17 cellular contexts compared by ENCODE assay signal in the genomic region with DNA sequence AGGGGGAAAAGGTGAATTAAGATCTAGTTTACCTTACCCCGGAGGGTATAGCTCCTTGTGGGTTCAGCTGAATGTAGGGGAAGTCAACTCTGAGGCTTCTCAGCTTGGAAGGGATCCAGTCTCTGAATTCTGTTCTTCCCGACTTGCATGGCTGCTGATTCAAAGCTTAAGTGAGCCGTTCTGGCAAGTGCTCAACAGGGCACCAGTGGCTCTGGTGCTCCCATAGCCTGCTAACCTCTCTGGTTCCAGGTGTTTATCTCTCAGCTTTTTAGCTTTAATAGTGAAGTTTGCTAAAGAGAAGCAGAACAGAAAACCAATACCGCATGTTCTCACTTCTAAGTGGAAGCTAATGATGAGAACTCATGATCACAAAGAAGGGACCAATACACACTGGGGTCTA. TPM values are rescaled to one million over a fixed set of nuclear protein-coding genes. Genes with fewer than 3 reads are reported as not detected.
DNase-seq lines count a peak whose midpoint lies in the region; TF ChIP-seq lines count a peak whose summit lies in the region.
"Had no signal": no experiment of that assay in that cellular context is flagged by ENCODE, and none has a peak within 500 bp of the region (broad histone marks: within the 10 kb centered on the region; RNA-seq: fewer than 3 reads in every experiment).

No MANE protein-coding gene starts in this region.

- no peaks in the 10 kb centered on the region for H4K20me1 ChIP-seq in mammary epithelial cell (ENCODE audit: insufficient read depth, low read length)

- no peak overlapping the region for H2BK12ac ChIP-seq in mesenchymal stem cell (ENCODE audit: low read length in 2 of 2)

- no TSS peak for BruUV-seq in mammary epithelial cell (replicated peaks; lab: Mats Ljungman, UMichigan)

- H3K27ac ChIP-seq in mammary epithelial cell (ENCODE audit: insufficient read depth, low read depth, low read length) (no peak overlapping the region), mesenchymal stem cell (ENCODE audit: low read length, poor library complexity, severe bottlenecking) (no peak overlapping the region)
- H3K27ac ChIP-seq: SJCRH30 had no signal

- no peak overlapping the region for H3K4ac ChIP-seq in mesenchymal stem cell (ENCODE audit: low read depth in 1 of 2, low read length in 2 of 2)

- DNase-seq in Daoy (ENCODE audit: low read depth) = peak; percentile 16
- DNase-seq in M059J (ENCODE audit: low read depth) = peak; percentile 60
- peak; percentile 16 for DNase-seq in mammary epithelial cell
- DNase-seq in pons (ENCODE audit: low spot score) = peak; percentile 9
- DNase-seq in stimulated activated CD4-positive, alpha-beta T cell treated with anti-CD3 and anti-CD28 coated beads, Interleukin-15, amount 100 ng/mL, for 24 hours = no peak
- DNase-seq in A172 (ENCODE audit: low spot score) = no peak
- no peak for DNase-seq in mesenchymal stem cell
- DNase-seq: ACHN, AML-193, Caco-2, DMS153, NCI-H1092, NCI-H1694, PC-3, SJCRH30 had no signal

- H2BK5ac ChIP-seq in mesenchymal stem cell (ENCODE audit: low read depth, low read length, poor library complexity, severe bottlenecking) = no peak overlapping the region

- H3K4me2 ChIP-seq in mammary epithelial cell (ENCODE audit: insufficient read depth, low read depth, low read length) (peak overlapping the region; percentile 32), mesenchymal stem cell (ENCODE audit: low read length, poor library complexity, severe bottlenecking) (no peak overlapping the region)
- H3K4me2 ChIP-seq: GM23338 had no signal

- H2BK15ac ChIP-seq in mesenchymal stem cell (ENCODE audit: low read depth, poor library complexity, severe bottlenecking) = no peak overlapping the region

- H4K91ac ChIP-seq in mesenchymal stem cell (ENCODE audit: low read length) = no peak overlapping the region

- 46% methylated on average over 4 of the region's 4 CpGs for WGBS in mammary epithelial cell (ENCODE audit: low coverage, missing lambda C conversion rate)
- WGBS in mesenchymal stem cell = 73% methylated on average over 4 of the region's 4 CpGs

- H3K36me3 ChIP-seq in mammary epithelial cell (ENCODE audit: insufficient read depth, low read length) (no peaks in the 10 kb centered on the region), mesenchymal stem cell (ENCODE audit: control insufficient read depth in 1 of 2, insufficient read depth in 2 of 2, low read depth in 1 of 2, low read length in 2 of 2) (no peaks in the 10 kb centered on the region)
- H3K36me3 ChIP-seq: SJCRH30 had no signal

- H3K4me1 ChIP-seq in mammary epithelial cell (ENCODE audit: insufficient read depth, low read length) (no peaks in the 10 kb centered on the region), mesenchymal stem cell (ENCODE audit: control insufficient read depth, insufficient read depth, low read depth, low read length) (no peaks in the 10 kb centered on the region)
- H3K4me1 ChIP-seq: Caco-2, SJCRH30 had no signal

- no peak overlapping the region for H3K9ac ChIP-seq in mammary epithelial cell (ENCODE audit: insufficient read depth, low read length)
- no peak overlapping the region for H3K9ac ChIP-seq in mesenchymal stem cell (ENCODE audit: low read length)

- H3K14ac ChIP-seq in mesenchymal stem cell (ENCODE audit: low read length in 2 of 2) = no peak overlapping the region

- H4K8ac ChIP-seq in mesenchymal stem cell (ENCODE audit: low read length) = no peak overlapping the region

- in situ Hi-C loops in mammary epithelial cell (cut with MboI; ENCODE audit: low sequenced_read_pairs in 2 of 2) = loop anchor here in 1 of 2 donors (25.0 kb wide), 1 partner anchor 351 kb away; the partner anchor contains the start of gene CLSTN2

- TF ChIP-seq CTCF in mammary epithelial cell (conservative IDR thresholded peaks at IDR 0.05 in 1 of 2, IDR thresholded peaks at IDR 0.05 in 1 of 2; ENCODE audit: extremely low read depth in 1 of 2, insufficient read depth in 1 of 2, low read depth in 1 of 2, low read length in 2 of 2) = no peak

- no peak overlapping the region for H3K4me3 ChIP-seq in mammary epithelial cell (replicated peaks in 1 of 3; ENCODE audit: insufficient read depth in 1 of 3, low read depth in 2 of 3, low read length in 3 of 3)
- no peak overlapping the region for H3K4me3 ChIP-seq in mesenchymal stem cell (ENCODE audit: insufficient read depth in 1 of 2, low read depth in 1 of 2, low read length in 2 of 2)
- H3K4me3 ChIP-seq: GM23338, K562, SJCRH30 had no signal

- no peaks in the 10 kb centered on the region for H3K79me2 ChIP-seq in mammary epithelial cell (ENCODE audit: insufficient read depth, low read length)

- H3K27me3 ChIP-seq in mammary epithelial cell (ENCODE audit: insufficient read depth, low read length) = no peaks in the 10 kb centered on the region
- no peaks in the 10 kb centered on the region for H3K27me3 ChIP-seq in mesenchymal stem cell (ENCODE audit: control insufficient read depth in 1 of 2, insufficient read depth in 1 of 2, low read length in 2 of 2)

- H3K79me1 ChIP-seq in mesenchymal stem cell (replicated peaks; ENCODE audit: low read length, poor library complexity, severe bottlenecking) = no peaks in the 10 kb centered on the region

- H3K9me3 ChIP-seq in mammary epithelial cell (replicated peaks; ENCODE audit: insufficient read depth, low read length) (no peaks in the 10 kb centered on the region), mesenchymal stem cell (ENCODE audit: control insufficient read depth, low read length) (no peaks in the 10 kb centered on the region)
- H3K9me3 ChIP-seq: Caco-2, SJCRH30 had no signal

- H2AFZ ChIP-seq in mammary epithelial cell (ENCODE audit: low read depth, low read length) (peak overlapping the region; percentile 62), mesenchymal stem cell (ENCODE audit: low read depth, low read length) (no peak overlapping the region)
- H2AFZ ChIP-seq: GM23338 had no signal

- CTCF ChIA-PET in mammary epithelial cell (lab: Charles Lee; ENCODE audit: low non-redundant PET) = no interaction called here

- no peak overlapping the region for H3K18ac ChIP-seq in mesenchymal stem cell (ENCODE audit: low read depth in 1 of 2, low read length in 2 of 2)

- dilution Hi-C loops in mammary epithelial cell (cut with HindIII; ENCODE audit: low sequenced_read_pairs) = no loop called here

- H2BK120ac ChIP-seq in mesenchymal stem cell (ENCODE audit: low read depth, low read length) = no peak overlapping the region

- H2AK5ac ChIP-seq in mesenchymal stem cell (ENCODE audit: low read length, severe bottlenecking) = no peak overlapping the region

- no peak overlapping the region for H3K23ac ChIP-seq in mesenchymal stem cell (ENCODE audit: low read length in 2 of 2)

- intact Hi-C loops in mammary epithelial cell (cut with micrococcal nuclease) = loop anchor here (5.0 kb wide), 1 partner anchor 111 kb away; no protein-coding TSS in a partner anchor

RNA-seq across cellular contexts. Expression of gene RBP1, which starts 46.3 kb away (rescaled TPM):
- 9.2 and 17.7 TPM in 2 replicates for total RNA-seq in Daoy (2014; rRNA removed; shearing (Covaris generic))
- total RNA-seq in M059J (2014; rRNA removed; shearing (Covaris generic)) = 24.4 and 28.6 TPM in 2 replicates
- total RNA-seq in mammary epithelial cell = 10 to 100 TPM; 58.7 to 60.6 TPM
- polyA plus RNA-seq in mammary epithelial cell = 24.5 TPM
- polyA minus RNA-seq in mammary epithelial cell = 3.6 TPM
- total RNA-seq in A172 (2014; rRNA removed; shearing (Covaris generic)) = 0.83 and 5.6 TPM in 2 replicates
- polyA plus RNA-seq in mesenchymal stem cell (2013, experiment 1 of 2) = 4.0 TPM
- 4.3 TPM for polyA plus RNA-seq in mesenchymal stem cell (2013, experiment 2 of 2)
- total RNA-seq: PC-3 had no signal

Comparison
In these comparisons a context has a peak if more than half of its experiments do, and no peak if none do; other contexts are left out.
1. DNase-seq: peak in Daoy (single experiment), M059J (single experiment), mammary epithelial cell (single experiment) and pons (single experiment); none in stimulated activated CD4-positive, alpha-beta T cell treated with anti-CD3 and anti-CD28 coated beads, Interleukin-15, amount 100 ng/mL, for 24 hours (single experiment), A172 (single experiment) and mesenchymal stem cell (single experiment).